In genomic region chr1:164673584-164674214, GRCh38 we compare ENCODE assay signal across 9 cellular contexts.
A peak's percentile ranks its signal among the peaks of the same experiment; 100 is the strongest.
DNase-seq lines count a peak whose midpoint lies in the region; ATAC-seq and TF ChIP-seq lines count a peak whose summit lies in the region.
"Had no signal": no experiment of that assay in that cellular context is flagged by ENCODE, and none has a peak within 500 bp of the region (broad histone marks: within the 10 kb centered on the region; RNA-seq: fewer than 3 reads in every experiment).

No MANE protein-coding gene starts in this region.

- intact Hi-C loops in natural killer cell (cut with micrococcal nuclease) = no loop called here
- intact Hi-C loops in uterus (cut with DNase I; ENCODE audit: low total_unique reads) = no loop called here

- H3K9me3 Mint-ChIP-seq in natural killer cell = peaks cover 2 to 3% of the 10 kb centered on the region in 2 donors
- peaks cover 7% of the 10 kb centered on the region for H3K9me3 Mint-ChIP-seq in natural killer cell treated with Interleukin-12 subunit alpha and Interleukin-12 subunit beta and Interleukin-15 and Interleukin-18, amount 100 ng/mL, for 72 hours

- H3K36me3 Mint-ChIP-seq in natural killer cell = no peaks in the 10 kb centered on the region
- peaks cover 10% of the 10 kb centered on the region for H3K36me3 Mint-ChIP-seq in natural killer cell treated with Interleukin-12 subunit alpha and Interleukin-12 subunit beta and Interleukin-15 and Interleukin-18, amount 100 ng/mL, for 72 hours

- TF ChIP-seq POLR2A in uterus (IDR thresholded peaks at IDR 0.05) = no peak

- H3K4me1 Mint-ChIP-seq in natural killer cell = peaks cover 0 to 6% of the 10 kb centered on the region in 2 donors
- H3K4me1 Mint-ChIP-seq in natural killer cell treated with Interleukin-12 subunit alpha and Interleukin-12 subunit beta and Interleukin-15 and Interleukin-18, amount 100 ng/mL, for 72 hours (ENCODE audit: low read depth in 2 of 2) = no peaks in the 10 kb centered on the region

- ATAC-seq in natural killer cell = no peak
- ATAC-seq in natural killer cell treated with Interleukin-12 subunit alpha and Interleukin-12 subunit beta and Interleukin-15 and Interleukin-18, amount 100 ng/mL, for 72 hours = no peak

- H3K4me3 ChIP-seq in fibroblast of the aortic adventitia (ENCODE audit: low read depth, low read length) (no peak overlapping the region), uterus (no peak overlapping the region)

- DNase-seq in natural killer cell (no peak), OCI-M1 (lab: John Stamatoyannopoulos, UW) (peak; percentile 57), fibroblast of the aortic adventitia (ENCODE audit: low read depth) (no peak), uterus (no peak), NCI-H2227 treated with DMSO at 0.1 percent for 48 hours (lab: John Stamatoyannopoulos, UW) (no peak), SIG-M5 (lab: John Stamatoyannopoulos, UW) (no peak), GM19238 (ENCODE audit: insufficient read length, low spot score) (no peak)
- DNase-seq in natural killer cell treated with Interleukin-12 subunit alpha and Interleukin-12 subunit beta and Interleukin-15 and Interleukin-18, amount 100 ng/mL, for 72 hours (ENCODE audit: low spot score) = no peak
- DNase-seq: DMS153 had no signal

- peaks cover 7 to 17% of the 10 kb centered on the region in 2 donors for H3K4me1 ChIP-seq in uterus

- H3K4me3 Mint-ChIP-seq in natural killer cell = no peak overlapping the region
- H3K4me3 Mint-ChIP-seq in natural killer cell treated with Interleukin-12 subunit alpha and Interleukin-12 subunit beta and Interleukin-15 and Interleukin-18, amount 100 ng/mL, for 72 hours = no peak overlapping the region

- no peaks in the 10 kb centered on the region for H3K36me3 ChIP-seq in uterus

- H3K27ac ChIP-seq in uterus = peak overlapping the region; percentile 9 to 59

- H3K27me3 Mint-ChIP-seq in natural killer cell (ENCODE audit: low read depth in 2 of 2) = peaks cover 34 to 53% of the 10 kb centered on the region in 2 donors
- H3K27me3 Mint-ChIP-seq in natural killer cell treated with Interleukin-12 subunit alpha and Interleukin-12 subunit beta and Interleukin-15 and Interleukin-18, amount 100 ng/mL, for 72 hours = peaks cover 31 to 41% of the 10 kb centered on the region in 2 donors

- TF ChIP-seq CTCF in natural killer cell (IDR thresholded peaks at IDR 0.05) (peak; percentile 12), fibroblast of the aortic adventitia (IDR thresholded peaks at IDR 0.05; ENCODE audit: insufficient read depth, low read length) (peak; percentile 60), uterus (IDR thresholded peaks at IDR 0.05) (peak in 1 of 4 experiments; percentile 15)

- H3K9me3 ChIP-seq in uterus = no peaks in the 10 kb centered on the region

- H3K27me3 ChIP-seq in uterus = no peaks in the 10 kb centered on the region

- no peak overlapping the region for H3K27ac Mint-ChIP-seq in natural killer cell
- H3K27ac Mint-ChIP-seq in natural killer cell treated with Interleukin-12 subunit alpha and Interleukin-12 subunit beta and Interleukin-15 and Interleukin-18, amount 100 ng/mL, for 72 hours = no peak overlapping the region
